6 cellular contexts compared by ENCODE assay signal in the genomic region with DNA sequence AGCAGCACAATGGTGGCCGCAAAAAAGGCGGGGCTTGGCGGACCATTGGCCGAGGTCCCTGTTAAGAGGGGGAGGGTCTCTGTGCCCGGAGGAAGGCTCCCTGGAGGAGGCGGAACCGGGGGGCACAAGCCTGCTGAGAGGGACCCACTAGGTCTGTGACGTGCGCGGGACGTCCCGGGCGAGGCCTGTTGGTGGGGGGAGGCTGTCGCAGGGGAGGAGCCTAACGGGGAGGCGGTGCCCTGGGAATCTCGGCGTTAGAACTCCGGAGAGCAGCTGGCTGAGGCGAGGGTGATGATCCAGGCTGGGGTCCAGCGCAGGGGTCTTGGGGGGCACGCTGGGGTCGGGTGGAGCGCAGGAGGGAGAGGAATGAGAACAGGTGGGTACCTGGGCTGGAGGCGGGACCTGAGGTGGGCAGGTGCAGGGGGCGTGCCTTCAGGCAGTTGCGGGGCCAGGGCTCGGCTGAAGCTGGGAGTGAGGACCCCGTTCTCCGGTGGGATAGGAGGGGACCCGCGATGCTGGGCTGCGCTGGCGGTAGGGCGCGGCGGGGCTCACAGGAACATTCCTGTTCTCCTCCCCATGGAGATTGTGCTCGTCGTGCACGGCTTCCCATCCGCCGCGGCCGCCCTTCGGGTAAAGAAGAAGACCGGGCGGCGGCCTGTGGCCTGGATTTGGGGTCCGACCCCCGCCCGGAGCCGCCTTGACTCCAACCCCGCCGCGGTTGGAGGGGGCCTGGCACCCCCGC. TPM values are rescaled to one million over a fixed set of nuclear protein-coding genes. Genes with fewer than 3 reads are reported as not detected.
A peak's percentile ranks its signal among the peaks of the same experiment; 100 is the strongest.
DNase-seq lines count a peak whose midpoint lies in the region; ATAC-seq and TF ChIP-seq lines count a peak whose summit lies in the region.
"Not testable (repeated sequence)": the region's sequence is repeated elsewhere in the genome, so short reads cannot be mapped to it uniquely, and the experiment has no call there.

No MANE protein-coding gene starts in this region.

- ATAC-seq in body of pancreas (peak; percentile 68), heart right ventricle (peak; percentile 63 to 80 (median 70))
- ATAC-seq in natural killer cell treated with Interleukin-12 subunit alpha and Interleukin-12 subunit beta and Interleukin-15 and Interleukin-18, amount 100 ng/mL, for 72 hours = peak; percentile 61 to 77

- intact Hi-C loops in body of pancreas (cut with DNase I); heart right ventricle (cut with DNase I): not testable (repeated sequence)

- not testable (repeated sequence) for H3K36me3 Mint-ChIP-seq in natural killer cell treated with Interleukin-12 subunit alpha and Interleukin-12 subunit beta and Interleukin-15 and Interleukin-18, amount 100 ng/mL, for 72 hours

- H3K27me3 ChIP-seq in DOHH2 (ENCODE audit: control insufficient read depth, low read length); body of pancreas; heart right ventricle; subcutaneous abdominal adipose tissue (ENCODE audit: control insufficient read depth in 5 of 5, insufficient read depth in 4 of 5, low read length in 5 of 5): not testable (repeated sequence)

- not testable (repeated sequence) for H3F3A ChIP-seq in DOHH2 (ENCODE audit: control insufficient read depth, insufficient read depth)

- H3K4me1 ChIP-seq in DOHH2 (ENCODE audit: control insufficient read depth, low read length); body of pancreas; heart right ventricle; subcutaneous abdominal adipose tissue (ENCODE audit: control insufficient read depth in 5 of 5, insufficient read depth in 5 of 5, low read length in 5 of 5): not testable (repeated sequence)

- not testable (repeated sequence) for H4K20me1 ChIP-seq in DOHH2 (ENCODE audit: control insufficient read depth, insufficient read depth, low read depth, low read length)

- not testable (repeated sequence) for H3K27ac Mint-ChIP-seq in natural killer cell treated with Interleukin-12 subunit alpha and Interleukin-12 subunit beta and Interleukin-15 and Interleukin-18, amount 100 ng/mL, for 72 hours

- TF ChIP-seq POLR2A in body of pancreas (IDR thresholded peaks at IDR 0.05) = not testable (repeated sequence)

- not testable (repeated sequence) for H3K27me3 Mint-ChIP-seq in natural killer cell treated with Interleukin-12 subunit alpha and Interleukin-12 subunit beta and Interleukin-15 and Interleukin-18, amount 100 ng/mL, for 72 hours

- H3K4me3 ChIP-seq in DOHH2 (ENCODE audit: low read length) (peak overlapping the region; percentile 57), heart right ventricle (peak overlapping the region; percentile 28 to 63 (median 58)), subcutaneous abdominal adipose tissue (ENCODE audit: low read depth in 1 of 5, low read length in 5 of 5) (peak overlapping the region in 4 of 5 donors; percentile 50 to 60 (median 51))
- not testable (repeated sequence) for H3K4me3 ChIP-seq in body of pancreas

- WGBS in body of pancreas, 2 donors = 1% methylated on average over 19 of the region's 56 CpGs; no CpG with 5 or more reads in 1 of the 2 donors
- 0% methylated on average over 13 to 19 of the region's 56 CpGs for WGBS in heart right ventricle, 2 donors

- not testable (repeated sequence) for TF ChIP-seq CTCF in DOHH2 (IDR thresholded peaks at IDR 0.05; ENCODE audit: low read depth, low read length, poor library complexity, severe bottlenecking); body of pancreas (IDR thresholded peaks at IDR 0.05); heart right ventricle (IDR thresholded peaks at IDR 0.05)

- peak; percentile 2 for DNase-seq in activated CD4-positive, alpha-beta T cell treated with anti-CD3 and anti-CD28 coated beads for 1 hour
- DNase-seq in body of pancreas (peak in 2 of 4 donors; percentile 10 to 18), heart right ventricle (peak; percentile 5 to 14)
- peak; percentile 39 for DNase-seq in natural killer cell treated with Interleukin-12 subunit alpha and Interleukin-12 subunit beta and Interleukin-15 and Interleukin-18, amount 100 ng/mL, for 72 hours (ENCODE audit: low spot score)

- not testable (repeated sequence) for H3K9me3 Mint-ChIP-seq in natural killer cell treated with Interleukin-12 subunit alpha and Interleukin-12 subunit beta and Interleukin-15 and Interleukin-18, amount 100 ng/mL, for 72 hours

- not testable (repeated sequence) for H3K27ac ChIP-seq in DOHH2 (ENCODE audit: low read depth, low read length); body of pancreas; subcutaneous abdominal adipose tissue (ENCODE audit: low read depth, low read length)
- H3K27ac ChIP-seq in heart right ventricle = peak overlapping the region in 4 of 10 donors; percentile 40 to 76 (median 56)

- not testable (repeated sequence) for H3K9me2 ChIP-seq in DOHH2 (replicated peaks; ENCODE audit: control insufficient read depth, low read length)

- H3K9ac ChIP-seq in subcutaneous abdominal adipose tissue (ENCODE audit: low read length in 5 of 5) = not testable (repeated sequence)

- H3K4me3 Mint-ChIP-seq in natural killer cell treated with Interleukin-12 subunit alpha and Interleukin-12 subunit beta and Interleukin-15 and Interleukin-18, amount 100 ng/mL, for 72 hours = not testable (repeated sequence)

- not testable (repeated sequence) for H3K36me3 ChIP-seq in DOHH2 (ENCODE audit: control insufficient read depth, low read length); body of pancreas (replicated peaks in 1 of 2; ENCODE audit: insufficient read depth in 1 of 2, low read depth in 2 of 2); heart right ventricle; subcutaneous abdominal adipose tissue (ENCODE audit: control insufficient read depth in 5 of 5, insufficient read depth in 5 of 5, low read length in 5 of 5)

- H3K79me2 ChIP-seq in DOHH2 (ENCODE audit: control insufficient read depth, low read length) = not testable (repeated sequence)

- not testable (repeated sequence) for H3K9me3 ChIP-seq in DOHH2 (ENCODE audit: control insufficient read depth, insufficient read depth, low read length); body of pancreas; heart right ventricle; subcutaneous abdominal adipose tissue (ENCODE audit: control insufficient read depth in 5 of 5, low read length in 5 of 5)

- not testable (repeated sequence) for H3K4me1 Mint-ChIP-seq in natural killer cell treated with Interleukin-12 subunit alpha and Interleukin-12 subunit beta and Interleukin-15 and Interleukin-18, amount 100 ng/mL, for 72 hours (ENCODE audit: low read depth in 2 of 2)

- H3K4me2 ChIP-seq in DOHH2 (ENCODE audit: low read length) = peak overlapping the region; percentile 54

RNA-seq across cellular contexts. Expression of a gene that starts 6.7 kb away (rescaled TPM):
- total RNA-seq in body of pancreas (10 to 100 TPM in 1 of 2 donors, 1 to 10 TPM in 1; 5.7 to 63.3 TPM), heart right ventricle (10 to 100 TPM in 2 of 10 donors, 1 to 10 TPM in 7, under 1 TPM in 1; 0.59 to 14.5 (median 5.9) TPM)
- polyA plus RNA-seq in heart right ventricle = 10 to 100 TPM in 1 of 2 donors, 1 to 10 TPM in 1; 9.8 to 35.0 TPM
- total RNA-seq in natural killer cell treated with Interleukin-12 subunit alpha and Interleukin-12 subunit beta and Interleukin-15 and Interleukin-18, amount 100 ng/mL, for 72 hours = 10 to 100 TPM; 19.1 to 46.7 TPM

RNA-seq across cellular contexts. Expression of a gene that starts 12.0 kb away (rescaled TPM):
- total RNA-seq in body of pancreas (10 to 100 TPM; 41.5 to 65.3 TPM), heart right ventricle (10 to 100 TPM in 8 of 10 donors, 1 to 10 TPM in 2; 8.3 to 29.0 (median 17.7) TPM)
- 10 to 100 TPM; 56.6 to 57.8 TPM for polyA plus RNA-seq in heart right ventricle
- total RNA-seq in natural killer cell treated with Interleukin-12 subunit alpha and Interleukin-12 subunit beta and Interleukin-15 and Interleukin-18, amount 100 ng/mL, for 72 hours = 100 to 1,000 TPM in 1 of 2 donors, 10 to 100 TPM in 1; 48.6 to 169 TPM

RNA-seq across cellular contexts. Expression of a gene that starts 12.2 kb away (rescaled TPM):
- total RNA-seq in body of pancreas (10 to 100 TPM; 47.5 to 54.7 TPM), heart right ventricle (10 to 100 TPM; 38.2 to 74.4 (median 55.8) TPM)
- 100 to 1,000 TPM; 193 to 226 TPM for polyA plus RNA-seq in heart right ventricle
- 100 to 1,000 TPM; 206 to 410 TPM for total RNA-seq in natural killer cell treated with Interleukin-12 subunit alpha and Interleukin-12 subunit beta and Interleukin-15 and Interleukin-18, amount 100 ng/mL, for 72 hours

RNA-seq across cellular contexts. Expression of a gene that starts 22.3 kb away (rescaled TPM):
- total RNA-seq in body of pancreas (10 to 100 TPM in 1 of 2 donors, 1 to 10 TPM in 1; 8.2 to 17.4 TPM), heart right ventricle (10 to 100 TPM in 3 of 10 donors, 1 to 10 TPM in 7; 3.3 to 54.6 (median 5.5) TPM)
- polyA plus RNA-seq in heart right ventricle = 10 to 100 TPM; 11.5 to 15.3 TPM
- 1,000 to 10,000 TPM in 1 of 2 donors, 100 to 1,000 TPM in 1; 987 to 1,615 TPM for total RNA-seq in natural killer cell treated with Interleukin-12 subunit alpha and Interleukin-12 subunit beta and Interleukin-15 and Interleukin-18, amount 100 ng/mL, for 72 hours

RNA-seq across cellular contexts. Expression of a gene that starts 42.6 kb away (rescaled TPM):
- 1 to 10 TPM in 1 of 2 donors, under 1 TPM in 1; 0.33 to 3.1 TPM for total RNA-seq in body of pancreas
- total RNA-seq in heart right ventricle = 1 to 10 TPM in 8 of 10 donors, not detected in 2; 2.5 to 8.2 (median 4.6) TPM
- polyA plus RNA-seq in heart right ventricle = 1 to 10 TPM; 2.0 to 9.8 TPM
- 10 to 100 TPM; 38.2 to 50.6 TPM for total RNA-seq in natural killer cell treated with Interleukin-12 subunit alpha and Interleukin-12 subunit beta and Interleukin-15 and Interleukin-18, amount 100 ng/mL, for 72 hours
